Comparison of ENCODE assay signal across 11 cellular contexts in the genomic region with DNA sequence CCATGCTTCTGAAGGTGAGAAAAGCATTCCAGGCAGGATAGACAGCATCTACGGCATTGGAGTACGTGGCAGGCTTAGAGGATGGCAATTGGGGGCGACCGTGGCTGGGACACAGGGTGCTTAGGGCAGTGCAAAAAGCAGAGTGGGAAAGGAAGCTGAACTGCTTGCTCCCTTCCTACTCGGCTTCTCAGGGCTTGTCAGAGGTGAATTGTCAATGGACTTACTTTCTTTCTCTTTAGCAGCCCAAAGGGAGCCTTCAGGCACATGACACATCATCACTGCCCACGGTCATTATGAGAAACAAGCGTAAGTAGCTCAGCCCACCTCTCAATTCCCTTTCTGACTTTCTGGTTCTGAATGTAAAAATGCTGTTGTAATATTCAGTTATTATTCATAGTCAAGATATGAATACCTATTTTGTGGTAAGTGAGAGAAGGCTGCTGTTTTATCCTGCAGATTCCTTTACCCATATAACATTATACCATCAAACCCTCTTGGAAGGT.
A peak's percentile ranks its signal among the peaks of the same experiment; 100 is the strongest.
DNase-seq lines count a peak whose midpoint lies in the region; ATAC-seq, FAIRE-seq and TF ChIP-seq lines count a peak whose summit lies in the region.
"Had no signal": no experiment of that assay in that cellular context is flagged by ENCODE, and none has a peak within 500 bp of the region (broad histone marks: within the 10 kb centered on the region; RNA-seq: fewer than 3 reads in every experiment).

No MANE protein-coding gene starts in this region.

- peaks cover 45% of the 10 kb centered on the region for H3K36me3 Mint-ChIP-seq in activated T-helper 1 cell treated with anti-CD3 and anti-CD28 coated beads, Interleukin-12 subunit alpha, Interleukin-12 subunit beta, Interleukin-2, Interleukin-4 antibody, amounts not matched to agents 30 ng/mL and 10 ng/mL and 1 ng/mL, durations not matched to agents 14 hours and 24 hours and 36 hours (ENCODE audit: low read depth)

- no peak for FAIRE-seq in HTR-8/SVneo (lab: Jason Lieb, UNC)

- peak overlapping the region; percentile 80 for H3K27ac Mint-ChIP-seq in activated T-helper 1 cell treated with anti-CD3 and anti-CD28 coated beads, Interleukin-12 subunit alpha, Interleukin-12 subunit beta, Interleukin-2, Interleukin-4 antibody, amounts not matched to agents 30 ng/mL and 10 ng/mL and 1 ng/mL, durations not matched to agents 14 hours and 24 hours and 36 hours

- ATAC-seq in HG02678 (IDR thresholded peaks at IDR 0.05; ENCODE audit: unreplicated experiment) (peak; percentile 52), HG02970 (IDR thresholded peaks at IDR 0.05; ENCODE audit: low FRiP score, unreplicated experiment) (no peak)
- ATAC-seq: left colon had no signal

- H3K4me3 Mint-ChIP-seq in activated T-helper 1 cell treated with anti-CD3 and anti-CD28 coated beads, Interleukin-12 subunit alpha, Interleukin-12 subunit beta, Interleukin-2, Interleukin-4 antibody, amounts not matched to agents 30 ng/mL and 10 ng/mL and 1 ng/mL, durations not matched to agents 14 hours and 24 hours and 36 hours = peak overlapping the region; percentile 50

- no peaks in the 10 kb centered on the region for H3K27me3 Mint-ChIP-seq in activated T-helper 1 cell treated with anti-CD3 and anti-CD28 coated beads, Interleukin-12 subunit alpha, Interleukin-12 subunit beta, Interleukin-2, Interleukin-4 antibody, amounts not matched to agents 30 ng/mL and 10 ng/mL and 1 ng/mL, durations not matched to agents 14 hours and 24 hours and 36 hours (ENCODE audit: insufficient read depth)

- H3K4me1 Mint-ChIP-seq in activated T-helper 1 cell treated with anti-CD3 and anti-CD28 coated beads, Interleukin-12 subunit alpha, Interleukin-12 subunit beta, Interleukin-2, Interleukin-4 antibody, amounts not matched to agents 30 ng/mL and 10 ng/mL and 1 ng/mL, durations not matched to agents 14 hours and 24 hours and 36 hours (ENCODE audit: low read depth) = peaks cover 69% of the 10 kb centered on the region

- DNase-seq in CD1c-positive myeloid dendritic cell (ENCODE audit: extremely low spot score) (peak; percentile 87), HTR-8/SVneo (ENCODE audit: insufficient read length, low spot score) (no peak), SIG-M5 (lab: John Stamatoyannopoulos, UW) (no peak), OCI-M1 (lab: John Stamatoyannopoulos, UW) (no peak)
- DNase-seq in activated T-helper 1 cell treated with anti-CD3 and anti-CD28 coated beads, Interleukin-12 subunit alpha, Interleukin-12 subunit beta, Interleukin-2, Interleukin-4 antibody, amounts not matched to agents 30 ng/mL and 10 ng/mL and 1 ng/mL, durations not matched to agents 14 hours and 24 hours and 36 hours (ENCODE audit: low spot score) = no peak
- DNase-seq: effector CD4-positive, alpha-beta T cell; EL; left colon had no signal

- H3K9me3 Mint-ChIP-seq in activated T-helper 1 cell treated with anti-CD3 and anti-CD28 coated beads, Interleukin-12 subunit alpha, Interleukin-12 subunit beta, Interleukin-2, Interleukin-4 antibody, amounts not matched to agents 30 ng/mL and 10 ng/mL and 1 ng/mL, durations not matched to agents 14 hours and 24 hours and 36 hours = no peaks in the 10 kb centered on the region

- TF ChIP-seq POLR2A in GM18526 (IDR thresholded peaks at IDR 0.05; ENCODE audit: extremely low read depth, insufficient read length) = peak; percentile 36

- intact Hi-C loops in activated T-helper 1 cell treated with anti-CD3 and anti-CD28 coated beads, Interleukin-12 subunit alpha, Interleukin-12 subunit beta, Interleukin-2, Interleukin-4 antibody, amounts not matched to agents 30 ng/mL and 10 ng/mL and 1 ng/mL, durations not matched to agents 14 hours and 24 hours and 36 hours (cut with micrococcal nuclease) = loop anchor here (1.0 kb wide), 1 partner anchor 167 kb away; no protein-coding TSS in a partner anchor
